Comparison of ENCODE assay signal across 17 cellular contexts in the genomic region with DNA sequence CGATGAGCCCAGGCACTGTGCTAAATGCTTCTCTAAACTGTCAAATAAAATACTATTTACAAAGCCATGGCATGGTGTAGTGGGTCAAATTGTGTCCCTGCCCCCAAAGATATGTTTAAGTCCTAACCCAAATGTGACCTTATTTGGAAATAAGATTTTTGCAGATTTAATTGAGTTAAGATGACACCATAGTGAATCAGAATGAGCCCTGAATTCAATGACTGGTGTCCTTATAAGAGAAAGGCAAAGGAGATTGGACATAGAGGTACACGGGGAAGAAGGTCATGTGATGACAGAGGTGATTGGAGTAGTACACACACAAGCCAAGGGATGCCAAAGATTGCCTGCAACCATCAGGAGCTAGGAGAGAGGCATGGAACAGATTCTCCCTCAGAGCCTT.
DNase-seq lines count a peak whose midpoint lies in the region; ATAC-seq and TF ChIP-seq lines count a peak whose summit lies in the region.
"Had no signal": no experiment of that assay in that cellular context is flagged by ENCODE, and none has a peak within 500 bp of the region (broad histone marks: within the 10 kb centered on the region; RNA-seq: fewer than 3 reads in every experiment).

No MANE protein-coding gene starts in this region.

- peaks cover 13% of the 10 kb centered on the region for H3K4me1 Mint-ChIP-seq in HFFc6 (ENCODE audit: low read depth)
- H3K4me1 Mint-ChIP-seq: CD14-positive monocyte; CD4-positive, alpha-beta memory T cell; IgD-negative memory B cell had no signal

- no peak overlapping the region for H3K4me3 ChIP-seq in foreskin fibroblast (ENCODE audit: low read depth in 1 of 2, low read length in 2 of 2)
- H3K4me3 ChIP-seq: BLaER1, GM12878 had no signal

- H3K4me3 Mint-ChIP-seq in HFFc6, result no peak overlapping the region
- H3K4me3 Mint-ChIP-seq: CD14-positive monocyte; CD4-positive, alpha-beta memory T cell; IgD-negative memory B cell had no signal

- H3K36me3 Mint-ChIP-seq in HFFc6 (ENCODE audit: low read depth), result no peaks in the 10 kb centered on the region
- H3K36me3 Mint-ChIP-seq: CD14-positive monocyte; CD4-positive, alpha-beta memory T cell had no signal

- H3K27me3 Mint-ChIP-seq in HFFc6 (ENCODE audit: insufficient read depth), result peaks cover 5% of the 10 kb centered on the region; the same call in 1 of the 2 replicates

- DNase-seq in EH (ENCODE audit: low read depth), result peak; percentile 31
- DNase-seq in HT1080 (ENCODE audit: low read depth), result peak; percentile 56
- peak; percentile 29 for DNase-seq in RPMI7951 (ENCODE audit: low read depth)
- peak; percentile 7 to 31 for DNase-seq in foreskin fibroblast
- DNase-seq in HFFc6, result no peak
- DNase-seq in hippocampal formation (lab: John Stamatoyannopoulos, UW), result no peak
- DNase-seq: 8988T; CD4-positive, alpha-beta memory T cell; DMS153; DMS79; GOT3; H7 had no signal

- H3K9me3 Mint-ChIP-seq in HFFc6, result no peaks in the 10 kb centered on the region
- H3K9me3 Mint-ChIP-seq: CD4-positive, alpha-beta memory T cell; IgD-negative memory B cell had no signal

- TF ChIP-seq CTCF in foreskin fibroblast (IDR thresholded peaks at IDR 0.05; ENCODE audit: low read depth, low read length), result no peak
- no peak for TF ChIP-seq CTCF in HFFc6 (IDR thresholded peaks at IDR 0.05)

- no peak for ATAC-seq in HG02938 (IDR thresholded peaks at IDR 0.05; ENCODE audit: unreplicated experiment)
- ATAC-seq: GM12878 had no signal

- no peak overlapping the region for H3K27ac Mint-ChIP-seq in HFFc6
- H3K27ac Mint-ChIP-seq: CD14-positive monocyte; CD4-positive, alpha-beta memory T cell; IgD-negative memory B cell had no signal

Comparison
In these comparisons a context has a peak if more than half of its experiments do, and no peak if none do; other contexts are left out.
1. DNase-seq: peak in EH (single experiment), HT1080 (single experiment), RPMI7951 (single experiment) and foreskin fibroblast (2 of 2); none in HFFc6 (single experiment) and hippocampal formation (0 of 2).